In the genomic region with DNA sequence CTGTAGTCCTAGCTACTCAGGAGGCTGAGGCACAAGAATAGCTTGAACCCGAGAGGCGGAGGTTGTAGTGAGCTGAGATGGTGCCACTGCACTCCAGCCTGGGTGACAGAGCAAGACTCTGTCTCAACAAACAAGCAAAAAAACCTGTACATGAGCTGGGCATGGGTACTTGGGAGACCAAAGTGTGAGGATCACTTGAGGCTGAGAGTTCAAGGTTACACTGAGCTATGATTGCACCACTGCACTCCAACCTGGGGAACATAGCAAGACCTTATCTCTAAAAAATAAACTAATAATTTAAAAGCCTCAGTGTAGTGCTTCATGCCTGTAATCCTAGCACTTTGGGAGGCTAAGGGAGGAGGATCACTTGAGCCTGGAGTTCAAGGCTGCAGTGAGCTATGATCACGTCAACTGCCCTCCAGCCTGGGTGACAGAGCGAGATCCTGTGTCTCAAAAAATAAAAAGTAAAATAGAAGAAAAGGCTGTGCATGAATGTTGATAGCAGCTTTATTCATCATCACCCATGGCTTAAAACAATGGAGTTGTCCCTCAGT, we compare ENCODE assay signal across 1 cellular context.
TF ChIP-seq lines count a peak whose summit lies in the region.

No MANE protein-coding gene starts in this region.

TF ChIP-seq in HepG2, 621 proteins besides CTCF, POLR2A, EP300 and RAD21 (continued from another document):
- TF ChIP-seq, protein P1, sequence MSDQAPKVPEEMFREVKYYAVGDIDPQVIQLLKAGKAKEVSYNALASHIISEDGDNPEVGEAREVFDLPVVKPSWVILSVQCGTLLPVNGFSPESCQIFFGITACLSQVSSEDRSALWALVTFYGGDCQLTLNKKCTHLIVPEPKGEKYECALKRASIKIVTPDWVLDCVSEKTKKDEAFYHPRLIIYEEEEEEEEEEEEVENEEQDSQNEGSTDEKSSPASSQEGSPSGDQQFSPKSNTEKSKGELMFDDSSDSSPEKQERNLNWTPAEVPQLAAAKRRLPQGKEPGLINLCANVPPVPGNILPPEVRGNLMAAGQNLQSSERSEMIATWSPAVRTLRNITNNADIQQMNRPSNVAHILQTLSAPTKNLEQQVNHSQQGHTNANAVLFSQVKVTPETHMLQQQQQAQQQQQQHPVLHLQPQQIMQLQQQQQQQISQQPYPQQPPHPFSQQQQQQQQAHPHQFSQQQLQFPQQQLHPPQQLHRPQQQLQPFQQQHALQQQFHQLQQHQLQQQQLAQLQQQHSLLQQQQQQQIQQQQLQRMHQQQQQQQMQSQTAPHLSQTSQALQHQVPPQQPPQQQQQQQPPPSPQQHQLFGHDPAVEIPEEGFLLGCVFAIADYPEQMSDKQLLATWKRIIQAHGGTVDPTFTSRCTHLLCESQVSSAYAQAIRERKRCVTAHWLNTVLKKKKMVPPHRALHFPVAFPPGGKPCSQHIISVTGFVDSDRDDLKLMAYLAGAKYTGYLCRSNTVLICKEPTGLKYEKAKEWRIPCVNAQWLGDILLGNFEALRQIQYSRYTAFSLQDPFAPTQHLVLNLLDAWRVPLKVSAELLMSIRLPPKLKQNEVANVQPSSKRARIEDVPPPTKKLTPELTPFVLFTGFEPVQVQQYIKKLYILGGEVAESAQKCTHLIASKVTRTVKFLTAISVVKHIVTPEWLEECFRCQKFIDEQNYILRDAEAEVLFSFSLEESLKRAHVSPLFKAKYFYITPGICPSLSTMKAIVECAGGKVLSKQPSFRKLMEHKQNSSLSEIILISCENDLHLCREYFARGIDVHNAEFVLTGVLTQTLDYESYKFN (CRISPR knock-in tag; conservative IDR thresholded peaks at IDR 0.05), result peak; percentile 70
- no peak for TF ChIP-seq ZNF329 (CRISPR knock-in tag; IDR thresholded peaks at IDR 0.05; ENCODE audit: low read depth)
- TF ChIP-seq, protein P2, sequence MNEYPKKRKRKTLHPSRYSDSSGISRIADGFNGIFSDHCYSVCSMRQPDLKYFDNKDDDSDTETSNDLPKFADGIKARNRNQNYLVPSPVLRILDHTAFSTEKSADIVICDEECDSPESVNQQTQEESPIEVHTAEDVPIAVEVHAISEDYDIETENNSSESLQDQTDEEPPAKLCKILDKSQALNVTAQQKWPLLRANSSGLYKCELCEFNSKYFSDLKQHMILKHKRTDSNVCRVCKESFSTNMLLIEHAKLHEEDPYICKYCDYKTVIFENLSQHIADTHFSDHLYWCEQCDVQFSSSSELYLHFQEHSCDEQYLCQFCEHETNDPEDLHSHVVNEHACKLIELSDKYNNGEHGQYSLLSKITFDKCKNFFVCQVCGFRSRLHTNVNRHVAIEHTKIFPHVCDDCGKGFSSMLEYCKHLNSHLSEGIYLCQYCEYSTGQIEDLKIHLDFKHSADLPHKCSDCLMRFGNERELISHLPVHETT (CRISPR knock-in tag; conservative IDR thresholded peaks at IDR 0.05), result no peak
- no peak for TF ChIP-seq TCF12 (IDR thresholded peaks at IDR 0.05)
- 0 out of 2 replicates have a peak, but pooled peaks have one; percentile 18 for TF ChIP-seq TCF12 (CRISPR knock-in tag; IDR thresholded peaks at IDR 0.05)
- TF ChIP-seq GATAD2A (CRISPR knock-in tag; IDR thresholded peaks at IDR 0.05), result peak; percentile 53
- TF ChIP-seq, protein P3, sequence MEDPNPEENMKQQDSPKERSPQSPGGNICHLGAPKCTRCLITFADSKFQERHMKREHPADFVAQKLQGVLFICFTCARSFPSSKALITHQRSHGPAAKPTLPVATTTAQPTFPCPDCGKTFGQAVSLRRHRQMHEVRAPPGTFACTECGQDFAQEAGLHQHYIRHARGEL (CRISPR knock-in tag; IDR thresholded peaks at IDR 0.05), result no peak
- TF ChIP-seq, protein P4, sequence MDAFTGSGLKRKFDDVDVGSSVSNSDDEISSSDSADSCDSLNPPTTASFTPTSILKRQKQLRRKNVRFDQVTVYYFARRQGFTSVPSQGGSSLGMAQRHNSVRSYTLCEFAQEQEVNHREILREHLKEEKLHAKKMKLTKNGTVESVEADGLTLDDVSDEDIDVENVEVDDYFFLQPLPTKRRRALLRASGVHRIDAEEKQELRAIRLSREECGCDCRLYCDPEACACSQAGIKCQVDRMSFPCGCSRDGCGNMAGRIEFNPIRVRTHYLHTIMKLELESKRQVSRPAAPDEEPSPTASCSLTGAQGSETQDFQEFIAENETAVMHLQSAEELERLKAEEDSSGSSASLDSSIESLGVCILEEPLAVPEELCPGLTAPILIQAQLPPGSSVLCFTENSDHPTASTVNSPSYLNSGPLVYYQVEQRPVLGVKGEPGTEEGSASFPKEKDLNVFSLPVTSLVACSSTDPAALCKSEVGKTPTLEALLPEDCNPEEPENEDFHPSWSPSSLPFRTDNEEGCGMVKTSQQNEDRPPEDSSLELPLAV (CRISPR knock-in tag; conservative IDR thresholded peaks at IDR 0.05; ENCODE audit: low read depth), result no peak
- peak; percentile 39; the same call in 1 of the 2 replicates for TF ChIP-seq FOXA3 (CRISPR knock-in tag; IDR thresholded peaks at IDR 0.05)
- TF ChIP-seq, protein P5, sequence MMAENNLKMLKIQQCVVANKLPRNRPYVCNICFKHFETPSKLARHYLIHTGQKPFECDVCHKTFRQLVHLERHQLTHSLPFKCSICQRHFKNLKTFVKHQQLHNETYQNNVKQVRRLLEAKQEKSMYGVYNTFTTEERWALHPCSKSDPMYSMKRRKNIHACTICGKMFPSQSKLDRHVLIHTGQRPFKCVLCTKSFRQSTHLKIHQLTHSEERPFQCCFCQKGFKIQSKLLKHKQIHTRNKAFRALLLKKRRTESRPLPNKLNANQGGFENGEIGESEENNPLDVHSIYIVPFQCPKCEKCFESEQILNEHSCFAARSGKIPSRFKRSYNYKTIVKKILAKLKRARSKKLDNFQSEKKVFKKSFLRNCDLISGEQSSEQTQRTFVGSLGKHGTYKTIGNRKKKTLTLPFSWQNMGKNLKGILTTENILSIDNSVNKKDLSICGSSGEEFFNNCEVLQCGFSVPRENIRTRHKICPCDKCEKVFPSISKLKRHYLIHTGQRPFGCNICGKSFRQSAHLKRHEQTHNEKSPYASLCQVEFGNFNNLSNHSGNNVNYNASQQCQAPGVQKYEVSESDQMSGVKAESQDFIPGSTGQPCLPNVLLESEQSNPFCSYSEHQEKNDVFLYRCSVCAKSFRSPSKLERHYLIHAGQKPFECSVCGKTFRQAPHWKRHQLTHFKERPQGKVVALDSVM (CRISPR knock-in tag; IDR thresholded peaks at IDR 0.05), result peak; percentile 91
- TF ChIP-seq HNF4A (CRISPR knock-in tag; IDR thresholded peaks at IDR 0.05), result peak; percentile 88
- TF ChIP-seq SAP130 (CRISPR knock-in tag; IDR thresholded peaks at IDR 0.05; ENCODE audit: low read depth), result 0 out of 2 replicates have a peak, but pooled peaks have one; percentile 10
- peak; percentile 87 for TF ChIP-seq RARA (CRISPR knock-in tag; IDR thresholded peaks at IDR 0.05)
- peak; percentile 59; the same call in 1 of the 2 replicates for TF ChIP-seq ESRRA (CRISPR knock-in tag; IDR thresholded peaks at IDR 0.05; ENCODE audit: low read depth)
- no peak for TF ChIP-seq RAD51 (IDR thresholded peaks at IDR 0.05; ENCODE audit: borderline replicate concordance)
- TF ChIP-seq, protein P6, sequence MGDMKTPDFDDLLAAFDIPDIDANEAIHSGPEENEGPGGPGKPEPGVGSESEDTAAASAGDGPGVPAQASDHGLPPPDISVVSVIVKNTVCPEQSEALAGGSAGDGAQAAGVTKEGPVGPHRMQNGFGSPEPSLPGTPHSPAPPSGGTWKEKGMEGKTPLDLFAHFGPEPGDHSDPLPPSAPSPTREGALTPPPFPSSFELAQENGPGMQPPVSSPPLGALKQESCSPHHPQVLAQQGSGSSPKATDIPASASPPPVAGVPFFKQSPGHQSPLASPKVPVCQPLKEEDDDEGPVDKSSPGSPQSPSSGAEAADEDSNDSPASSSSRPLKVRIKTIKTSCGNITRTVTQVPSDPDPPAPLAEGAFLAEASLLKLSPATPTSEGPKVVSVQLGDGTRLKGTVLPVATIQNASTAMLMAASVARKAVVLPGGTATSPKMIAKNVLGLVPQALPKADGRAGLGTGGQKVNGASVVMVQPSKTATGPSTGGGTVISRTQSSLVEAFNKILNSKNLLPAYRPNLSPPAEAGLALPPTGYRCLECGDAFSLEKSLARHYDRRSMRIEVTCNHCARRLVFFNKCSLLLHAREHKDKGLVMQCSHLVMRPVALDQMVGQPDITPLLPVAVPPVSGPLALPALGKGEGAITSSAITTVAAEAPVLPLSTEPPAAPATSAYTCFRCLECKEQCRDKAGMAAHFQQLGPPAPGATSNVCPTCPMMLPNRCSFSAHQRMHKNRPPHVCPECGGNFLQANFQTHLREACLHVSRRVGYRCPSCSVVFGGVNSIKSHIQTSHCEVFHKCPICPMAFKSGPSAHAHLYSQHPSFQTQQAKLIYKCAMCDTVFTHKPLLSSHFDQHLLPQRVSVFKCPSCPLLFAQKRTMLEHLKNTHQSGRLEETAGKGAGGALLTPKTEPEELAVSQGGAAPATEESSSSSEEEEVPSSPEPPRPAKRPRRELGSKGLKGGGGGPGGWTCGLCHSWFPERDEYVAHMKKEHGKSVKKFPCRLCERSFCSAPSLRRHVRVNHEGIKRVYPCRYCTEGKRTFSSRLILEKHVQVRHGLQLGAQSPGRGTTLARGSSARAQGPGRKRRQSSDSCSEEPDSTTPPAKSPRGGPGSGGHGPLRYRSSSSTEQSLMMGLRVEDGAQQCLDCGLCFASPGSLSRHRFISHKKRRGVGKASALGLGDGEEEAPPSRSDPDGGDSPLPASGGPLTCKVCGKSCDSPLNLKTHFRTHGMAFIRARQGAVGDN (CRISPR knock-in tag; IDR thresholded peaks at IDR 0.05), result no peak
- TF ChIP-seq SALL1 (CRISPR knock-in tag; IDR thresholded peaks at IDR 0.05), result peak; percentile 56
- no peak for TF ChIP-seq GABPA (IDR thresholded peaks at IDR 0.05; ENCODE audit: low read depth, low read length)
- TF ChIP-seq GABPA (CRISPR knock-in tag; IDR thresholded peaks at IDR 0.05; ENCODE audit: low read depth), result no peak
- 0 out of 2 replicates have a peak, but pooled peaks have one; percentile 17 for TF ChIP-seq NR2F6 (IDR thresholded peaks at IDR 0.05)
- peak; percentile 36; the same call in 1 of the 2 replicates for TF ChIP-seq NR2F6 (CRISPR knock-in tag; IDR thresholded peaks at IDR 0.05)
- TF ChIP-seq RXRA (CRISPR knock-in tag; IDR thresholded peaks at IDR 0.05), result peak; percentile 61; the same call in 1 of the 2 replicates
